ENCODE assay signal across 23 cellular contexts in genomic region chr3:156682963-156683362, GRCh38. TPM values are rescaled to one million over a fixed set of nuclear protein-coding genes. Genes with fewer than 3 reads are reported as not detected.
DNase-seq lines count a peak whose midpoint lies in the region; ATAC-seq, FAIRE-seq and TF ChIP-seq lines count a peak whose summit lies in the region.
"Had no signal": no experiment of that assay in that cellular context is flagged by ENCODE, and none has a peak within 500 bp of the region (broad histone marks: within the 10 kb centered on the region; RNA-seq: fewer than 3 reads in every experiment).

No MANE protein-coding gene starts in this region.

- FAIRE-seq in astrocyte (lab: Jason Lieb, UNC), result no peak

- H3K79me2 ChIP-seq in GM23248 (ENCODE audit: insufficient read depth) (peaks cover 100% of the 10 kb centered on the region), astrocyte (ENCODE audit: insufficient read depth, low read length) (peaks cover 100% of the 10 kb centered on the region)

- no peaks in the 10 kb centered on the region for H3K27me3 Mint-ChIP-seq in astrocyte (ENCODE audit: low read depth, unreplicated experiment)
- no peaks in the 10 kb centered on the region for H3K27me3 Mint-ChIP-seq in osteocyte (ENCODE audit: unreplicated experiment)
- H3K27me3 Mint-ChIP-seq: central memory CD8-positive, alpha-beta T cell; naive B cell had no signal

- H3K4me2 ChIP-seq in GM23248 (ENCODE audit: unreplicated experiment), result peak overlapping the region; percentile 85
- H3K4me2 ChIP-seq in astrocyte (ENCODE audit: low read length), result peak overlapping the region; percentile 81

- H3K36me3 Mint-ChIP-seq in astrocyte (ENCODE audit: low read depth, unreplicated experiment) (peaks cover 10% of the 10 kb centered on the region), osteocyte (ENCODE audit: unreplicated experiment) (peaks cover 66% of the 10 kb centered on the region)

- in situ Hi-C loops in GM23248 (cut with MboI), result loop anchor here (10.0 kb wide), 1 partner anchor 402 kb away; no protein-coding TSS in a partner anchor

- H3K4me3 Mint-ChIP-seq in astrocyte (ENCODE audit: unreplicated experiment) (no peak overlapping the region), osteocyte (ENCODE audit: unreplicated experiment) (peak overlapping the region; percentile 75)
- H3K4me3 Mint-ChIP-seq: naive B cell had no signal

- peaks cover 97% of the 10 kb centered on the region for H3F3A ChIP-seq in GM23248 (ENCODE audit: insufficient read depth)

- no peak overlapping the region for H3K27ac Mint-ChIP-seq in astrocyte (ENCODE audit: unreplicated experiment)
- H3K27ac Mint-ChIP-seq in osteocyte (ENCODE audit: unreplicated experiment), result peak overlapping the region; percentile 86
- H3K27ac Mint-ChIP-seq: activated naive CD4-positive, alpha-beta T cell treated with anti-CD3 and anti-CD28 coated beads, Interleukin-2, amount 50 U/mL, for 72 hours; activated T-helper 2 cell treated with anti-CD3 and anti-CD28 coated beads, Interferon-gamma antibody, Interleukin-2, Interleukin-4, amounts not matched to agents 10 μg/mL and 5 μg/mL and 100 μg/mL, durations not matched to agents 14 hours and 24 hours and 36 hours; naive B cell had no signal

- TF ChIP-seq POLR2A in NB4 (IDR thresholded peaks at IDR 0.05; ENCODE audit: extremely low read depth, insufficient read length), result no peak

- H3K9ac ChIP-seq in GM23248 (peak overlapping the region; percentile 98), astrocyte (ENCODE audit: low read length) (no peak overlapping the region)

- ATAC-seq in esophagus mucosa (no peak), GM18498 (IDR thresholded peaks at IDR 0.05; ENCODE audit: unreplicated experiment) (no peak)
- ATAC-seq: left colon; stimulated activated naive CD8-positive, alpha-beta T cell treated with anti-CD3 and anti-CD28 coated beads, Interleukin-15, Interleukin-2, amounts not matched to agents 100 U/mL and 50 U/mL, for 24 hours had no signal

- DNase-seq in GM23248 (no peak), NB4 (ENCODE audit: low read depth) (no peak), astrocyte (ENCODE audit: low read depth) (no peak), osteocyte (ENCODE audit: extremely low spot score, unreplicated experiment) (no peak)
- no peak for DNase-seq in activated CD8-positive, alpha-beta memory T cell treated with anti-CD3 and anti-CD28 coated beads for 24 hours
- DNase-seq: activated CD4-positive, alpha-beta T cell treated with anti-CD3 and anti-CD28 coated beads, Interleukin-2, amount 50 U/mL, for 48 hours; activated CD4-positive, CD25-positive, alpha-beta regulatory T cell; activated CD8-positive, alpha-beta memory T cell treated with anti-CD3 and anti-CD28 coated beads, Interleukin-2, amount 50 U/mL, for 48 hours; DMS153; left colon; naive B cell; NCI-H2029 treated with DMSO at 0.1 percent for 48 hours; NCI-H2227 treated with DMSO at 0.1 percent for 48 hours; OCI-M1; SHP77; stimulated activated naive CD8-positive, alpha-beta T cell treated with anti-CD3 and anti-CD28 coated beads, Interleukin-15, Interleukin-2, amounts not matched to agents 100 U/mL and 50 U/mL, for 24 hours; SW 1271 had no signal

- H2AFZ ChIP-seq in GM23248 (no peak overlapping the region), astrocyte (ENCODE audit: low read depth, low read length) (no peak overlapping the region)

- H3K27me3 ChIP-seq in GM23248 (replicated peaks; ENCODE audit: insufficient read depth) (no peaks in the 10 kb centered on the region), astrocyte (ENCODE audit: insufficient read depth, low read length) (no peaks in the 10 kb centered on the region)
- H3K27me3 ChIP-seq: ascending aorta had no signal

- H3K9me3 ChIP-seq in GM23248 (ENCODE audit: low read depth), result no peaks in the 10 kb centered on the region
- no peaks in the 10 kb centered on the region for H3K9me3 ChIP-seq in astrocyte (ENCODE audit: insufficient read depth, low read depth, low read length)
- H3K9me3 ChIP-seq: ascending aorta had no signal

- no peaks in the 10 kb centered on the region for H3K9me2 ChIP-seq in GM23248 (ENCODE audit: insufficient read depth)

- peaks cover 43% of the 10 kb centered on the region for H4K20me1 ChIP-seq in GM23248 (ENCODE audit: insufficient read depth)
- peaks cover 94% of the 10 kb centered on the region for H4K20me1 ChIP-seq in astrocyte (ENCODE audit: insufficient read depth, low read length)

- TF ChIP-seq CTCF in NB4 (IDR thresholded peaks at IDR 0.05; ENCODE audit: low read depth, low read length) (no peak), astrocyte (IDR thresholded peaks at IDR 0.05; ENCODE audit: insufficient read depth, low read depth, low read length) (no peak), osteocyte (IDR thresholded peaks at IDR 0.05) (no peak)

- H3K4me1 ChIP-seq in GM23248 (ENCODE audit: insufficient read depth) (peaks cover 100% of the 10 kb centered on the region), astrocyte (ENCODE audit: insufficient read depth, low read length) (peaks cover 59% of the 10 kb centered on the region)

- peak overlapping the region; percentile 99 for H3K4me3 ChIP-seq in GM23248
- peak overlapping the region; percentile 23 for H3K4me3 ChIP-seq in NB4 (ENCODE audit: low read depth, low read length)
- H3K4me3 ChIP-seq in astrocyte (ENCODE audit: insufficient read depth, low read depth, low read length), result no peak overlapping the region
- H3K4me3 ChIP-seq: ascending aorta had no signal

- H3K4me1 Mint-ChIP-seq in astrocyte (ENCODE audit: low read depth, unreplicated experiment), result peaks cover 65% of the 10 kb centered on the region
- H3K4me1 Mint-ChIP-seq in osteocyte (ENCODE audit: unreplicated experiment), result peaks cover 93% of the 10 kb centered on the region

- H3K9me3 Mint-ChIP-seq in astrocyte (ENCODE audit: unreplicated experiment), result no peaks in the 10 kb centered on the region
- H3K9me3 Mint-ChIP-seq in osteocyte (ENCODE audit: unreplicated experiment), result no peaks in the 10 kb centered on the region
- H3K9me3 Mint-ChIP-seq: activated naive CD4-positive, alpha-beta T cell treated with anti-CD3 and anti-CD28 coated beads, Interleukin-2, amount 50 U/mL, for 72 hours; activated T-helper 2 cell treated with anti-CD3 and anti-CD28 coated beads, Interferon-gamma antibody, Interleukin-2, Interleukin-4, amounts not matched to agents 10 μg/mL and 5 μg/mL and 100 μg/mL, durations not matched to agents 14 hours and 24 hours and 36 hours; central memory CD8-positive, alpha-beta T cell; naive B cell had no signal

- H3K27ac ChIP-seq in GM23248, result peak overlapping the region; percentile 94
- no peak overlapping the region for H3K27ac ChIP-seq in astrocyte (ENCODE audit: low read depth, low read length)
- H3K27ac ChIP-seq: ascending aorta had no signal

- H3K36me3 ChIP-seq in GM23248 (ENCODE audit: low read depth) (peaks cover 67% of the 10 kb centered on the region), astrocyte (ENCODE audit: insufficient read depth, low read length) (peaks cover 27% of the 10 kb centered on the region)

RNA-seq across cellular contexts. Expression of gene TIPARP, which starts 8.6 kb away (rescaled TPM):
- total RNA-seq in GM23248 (2014; rRNA removed; shearing (Covaris generic)), result 89.5 and 103 TPM in 2 replicates
- 35.1 and 39.7 TPM in 2 replicates for polyA plus RNA-seq in GM23248 (2016; fragmentation: Nextera tagmentation; extraction: Ambion mirVana)
- total RNA-seq in astrocyte, result 55.5 and 74.2 TPM in 2 replicates
- 152 and 163 TPM in 2 replicates for total RNA-seq in osteocyte
- total RNA-seq in esophagus mucosa, result 34.4 TPM
